In the genomic region with DNA sequence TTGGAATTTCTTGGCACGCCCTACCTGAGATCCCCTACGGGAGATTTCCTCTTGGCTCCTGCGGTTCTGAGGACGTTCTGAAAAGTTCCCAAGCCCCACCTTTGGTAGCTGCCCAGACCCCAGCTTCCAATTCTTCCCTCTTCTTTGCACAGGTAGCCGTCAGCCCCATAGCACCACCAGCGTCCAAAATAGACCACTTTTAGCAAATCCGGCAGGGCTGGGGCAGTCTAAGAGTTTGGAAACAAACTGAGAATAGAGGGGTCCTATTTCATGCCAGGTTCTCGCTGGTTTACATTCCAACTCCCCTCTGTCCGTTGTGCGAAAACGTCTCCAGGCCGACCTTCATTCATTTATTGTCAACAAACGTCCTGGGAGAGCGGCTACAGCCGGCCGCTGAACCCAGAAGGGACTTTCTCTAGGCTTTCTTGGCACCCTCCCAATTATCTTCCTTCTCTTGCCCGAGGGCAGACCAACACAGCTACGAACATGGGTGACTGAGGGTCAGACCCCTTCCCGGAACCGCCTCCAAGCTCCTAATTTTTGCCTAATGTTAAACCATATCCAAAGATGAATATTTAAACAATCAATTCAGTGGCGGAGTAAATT, we compare ENCODE assay signal across 17 cellular contexts. TPM values are rescaled to one million over a fixed set of nuclear protein-coding genes. Genes with fewer than 3 reads are reported as not detected.
DNase-seq lines count a peak whose midpoint lies in the region; ATAC-seq, FAIRE-seq and TF ChIP-seq lines count a peak whose summit lies in the region.
"Not testable (repeated sequence)": the region's sequence is repeated elsewhere in the genome, so short reads cannot be mapped to it uniquely, and the experiment has no call there.
"Had no signal": no experiment of that assay in that cellular context is flagged by ENCODE, and none has a peak within 500 bp of the region (broad histone marks: within the 10 kb centered on the region; RNA-seq: fewer than 3 reads in every experiment).

No MANE protein-coding gene starts in this region.

- TF ChIP-seq POLR2A in A549 (IDR thresholded peaks at IDR 0.05; ENCODE audit: low read length); right lobe of liver (IDR thresholded peaks at IDR 0.05): not testable (repeated sequence)

- not testable (repeated sequence) for H3K4me1 ChIP-seq in A549; foreskin keratinocyte; right lobe of liver; pancreas; aorta (ENCODE audit: control insufficient read depth in 1 of 2, insufficient read depth in 2 of 2, low read length in 2 of 2)

- not testable (repeated sequence) for H3K4me2 ChIP-seq in A549

- not testable (repeated sequence) for TF ChIP-seq RAD21 in A549 (conservative IDR thresholded peaks at IDR 0.05 in 1 of 2, IDR thresholded peaks at IDR 0.05 in 1 of 2)

- H3K36me3 ChIP-seq in right lobe of liver; pancreas; aorta (ENCODE audit: control insufficient read depth in 1 of 2, insufficient read depth in 2 of 2, low read length in 1 of 2): not testable (repeated sequence)

- H3K27me3 ChIP-seq in foreskin keratinocyte; right lobe of liver; pancreas; aorta (ENCODE audit: control insufficient read depth in 1 of 2, insufficient read depth in 2 of 2, low read length in 1 of 2): not testable (repeated sequence)

- H3K4me1 Mint-ChIP-seq in MCF 10A (ENCODE audit: insufficient read depth, unreplicated experiment): not testable (repeated sequence)

- 21% methylated on average over 10 of the region's 21 CpGs for WGBS in A549 (ENCODE audit: missing lambda C conversion rate)
- WGBS in right lobe of liver (ENCODE audit: insufficient coverage, low coverage, low lambda C conversion rate, missing lambda C conversion rate): 29% methylated on average over 9 of the region's 21 CpGs
- WGBS in pancreas, 2 donors: 22 to 26% methylated on average over 7 to 8 of the region's 21 CpGs
- 32 to 36% methylated on average over 8 of the region's 21 CpGs for WGBS in aorta, 2 donors

- not testable (repeated sequence) for H3K27ac ChIP-seq in A549; foreskin keratinocyte; right lobe of liver; pancreas; aorta (ENCODE audit: low read depth in 1 of 2, low read length in 2 of 2)

- not testable (repeated sequence) for H3K4me3 Mint-ChIP-seq in MCF 10A (ENCODE audit: unreplicated experiment)

- not testable (repeated sequence) for TF ChIP-seq EP300 in A549 (IDR thresholded peaks at IDR 0.05)

- intact Hi-C loops in MCF 10A (cut with micrococcal nuclease); right lobe of liver (cut with DNase I); pancreas (cut with DNase I); aorta (cut with DNase I): not testable (repeated sequence)

- H3K36me3 Mint-ChIP-seq in MCF 10A (ENCODE audit: insufficient read depth, unreplicated experiment): not testable (repeated sequence)

- not testable (repeated sequence) for TF ChIP-seq CTCF in A549 (IDR thresholded peaks at IDR 0.05); MCF 10A (IDR thresholded peaks at IDR 0.05; ENCODE audit: unreplicated experiment); foreskin keratinocyte (conservative IDR thresholded peaks at IDR 0.05); right lobe of liver (IDR thresholded peaks at IDR 0.05); pancreas (IDR thresholded peaks at IDR 0.05)

- POLR2A ChIA-PET in A549 (lab: Yijun Ruan, JAX); MCF 10A (lab: Yijun Ruan, JAX): not testable (repeated sequence)

- not testable (repeated sequence) for H3K27me3 Mint-ChIP-seq in MCF 10A (ENCODE audit: insufficient read depth, unreplicated experiment)

- not testable (repeated sequence) for H3K4me3 ChIP-seq in A549; right lobe of liver; pancreas; aorta (ENCODE audit: low read length in 2 of 2)

- TSS peak; percentile 23 for BruUV-seq in MCF 10A (replicated peaks; lab: Mats Ljungman, UMichigan)

- peak; percentile 57 to 64 for ATAC-seq in A549
- ATAC-seq in SK-N-SH treated with all-trans-retinoic acid at 6 μM for 48 hours: peak; percentile 18
- ATAC-seq in foreskin keratinocyte: peak; percentile 15
- peak; percentile 23 for ATAC-seq in left lobe of liver
- peak; percentile 19 to 71 (median 39) for ATAC-seq in right lobe of liver
- ATAC-seq in pancreas: peak in 3 of 4 donors; percentile 26 to 50 (median 39)
- ATAC-seq in aorta (ENCODE audit: low FRiP score): peak; percentile 53

- H3K9me3 ChIP-seq in A549; right lobe of liver; pancreas; aorta (ENCODE audit: control insufficient read depth, low read length): not testable (repeated sequence)

- FAIRE-seq in A549 (lab: Jason Lieb, UNC); pancreas (lab: Jason Lieb, UNC): not testable (repeated sequence)

- not testable (repeated sequence) for DNase-seq in A549 (ENCODE audit: low read depth in 1 of 2, low spot score in 1 of 2); MCF 10A (ENCODE audit: unreplicated experiment); foreskin keratinocyte; left lobe of liver (ENCODE audit: low spot score); right lobe of liver; pancreas; aorta

- H3K27ac Mint-ChIP-seq in MCF 10A (ENCODE audit: low read depth, unreplicated experiment): not testable (repeated sequence)

- CTCF ChIA-PET in A549 (lab: Yijun Ruan, JAX); MCF 10A (lab: Yijun Ruan, JAX): not testable (repeated sequence)

- H3K9me3 Mint-ChIP-seq in MCF 10A (ENCODE audit: unreplicated experiment): not testable (repeated sequence)

RNA-seq across cellular contexts. Expression of gene FOXD4L3, which starts 3.1 kb away (rescaled TPM):
- polyA plus RNA-seq in A549 (2011; rRNA removed) (not detected in 2 replicates), A549 (2017; fragmentation: RNase III; extraction: RNeasy Plus Mini Kit Qiagen cat#74134 plus additional on column Dnase treatment) (0.06 to 0.12 TPM (median 0.07 TPM) in 3 replicates), foreskin keratinocyte (not detected in 2 replicates), pancreas (under 1 TPM; 0.05 to 0.15 TPM), aorta (not detected)
- polyA plus RNA-seq in A549 (2012; cell fraction: cytosol; rRNA removed): 0.03 TPM in 2 replicates
- polyA plus RNA-seq in A549 (2012; cell fraction: nucleus; rRNA removed): 0.06 and 0.16 TPM in 2 replicates
- 0.29 TPM in 1 of 2 replicates, not detected in the other for polyA minus RNA-seq in A549 (2011; rRNA and poly(A)+ RNA removed)
- total RNA-seq in MCF 10A (2022) (0.96 TPM in 1 of 2 replicates, not detected in the other), foreskin keratinocyte (0.04 TPM in 1 of 2 replicates, not detected in the other), left lobe of liver (not detected), right lobe of liver (under 1 TPM in 2 of 6 experiments, not detected in 4; 0.11 to 0.12 TPM), pancreas (under 1 TPM in 3 of 6 donors, not detected in 3; 0.08 to 0.22 (median 0.12) TPM), aorta (not detected)
- total RNA-seq: A172; A673; CD4-positive, CD25-positive, alpha-beta regulatory T cell; CD8-positive, alpha-beta memory T cell; Daoy; G401 had no signal
- polyA plus RNA-seq: AG04450; CD14-positive monocyte; CD4-positive, alpha-beta memory T cell; CD8-positive, alpha-beta memory T cell had no signal

RNA-seq across cellular contexts. Expression of gene PGM5, which starts 50.6 kb away (rescaled TPM):
- polyA plus RNA-seq in A549 (2011; rRNA removed): 0.17 and 0.18 TPM in 2 replicates
- 0.01 and 0.03 TPM in 2 replicates for polyA plus RNA-seq in A549 (2012; cell fraction: cytosol; rRNA removed)
- polyA plus RNA-seq in A549 (2012; cell fraction: nucleus; rRNA removed): 0.05 TPM in 1 of 2 replicates, not detected in the other
- polyA plus RNA-seq in A549 (2017; fragmentation: RNase III; extraction: RNeasy Plus Mini Kit Qiagen cat#74134 plus additional on column Dnase treatment): not detected in 3 replicates
- polyA minus RNA-seq in A549 (2011; rRNA and poly(A)+ RNA removed): 0.10 and 0.45 TPM in 2 replicates
- not detected in 2 replicates for total RNA-seq in MCF 10A (2022)
- total RNA-seq in foreskin keratinocyte: not detected in 2 replicates
- not detected in 2 replicates for polyA plus RNA-seq in foreskin keratinocyte
- total RNA-seq in left lobe of liver: 2.9 TPM
- 1 to 10 TPM; 1.4 to 3.5 (median 2.9) TPM for total RNA-seq in right lobe of liver
- total RNA-seq in pancreas: 1 to 10 TPM; 1.9 to 4.6 (median 2.5) TPM
- 1 to 10 TPM; 2.2 to 2.4 TPM for polyA plus RNA-seq in pancreas
- total RNA-seq in aorta: 100 to 1,000 TPM; 118 to 124 TPM
- 10 to 100 TPM; 33.7 to 39.7 TPM for polyA plus RNA-seq in aorta
- total RNA-seq: A172; A673; CD4-positive, alpha-beta memory T cell; CD4-positive, CD25-positive, alpha-beta regulatory T cell; CD8-positive, alpha-beta memory T cell had no signal
- polyA plus RNA-seq: CD4-positive, alpha-beta memory T cell; CD4-positive, CD25-positive, alpha-beta regulatory T cell; CD8-positive, alpha-beta memory T cell had no signal

Comparison
In these comparisons a context has a peak if more than half of its experiments do, and no peak if none do; other contexts are left out.
1. RNA of gene PGM5, which starts 50.6 kb away (total RNA-seq): 118 to 124 TPM in aorta; 1.4 to 3.5 TPM in right lobe of liver, 2.9 TPM in left lobe of liver (single experiment), 1.9 to 4.6 TPM in pancreas, not detected in MCF 10A and not detected in foreskin keratinocyte; every median in the first group is over 10 times any median in the second.
2. Peak in every context shown above with its lines, with median percentiles within 50 percentile points of each other: ATAC-seq.